8 cellular contexts compared by ENCODE assay signal in genomic region chr6:28142446-28142845, GRCh38. TPM values are rescaled to one million over a fixed set of nuclear protein-coding genes. Genes with fewer than 3 reads are reported as not detected.
DNase-seq lines count a peak whose midpoint lies in the region; ATAC-seq and TF ChIP-seq lines count a peak whose summit lies in the region.

No MANE protein-coding gene starts in this region.

- H3K9me3 ChIP-seq in SK-N-MC (ENCODE audit: low read depth, low read length) (no peaks in the 10 kb centered on the region), fibroblast of lung (ENCODE audit: control insufficient read depth, insufficient read depth, low read depth, low read length) (no peaks in the 10 kb centered on the region)

- no peak overlapping the region for H3K27ac ChIP-seq in SK-N-MC
- H3K27ac ChIP-seq in fibroblast of lung (ENCODE audit: insufficient read depth, low read length): peak overlapping the region; percentile 79
- no peak overlapping the region for H3K27ac ChIP-seq in rectal smooth muscle tissue (ENCODE audit: low read depth, low read length)

- peak overlapping the region; percentile 73 for H3K4me2 ChIP-seq in fibroblast of lung (ENCODE audit: extremely low read depth, insufficient read depth, low read length)

- no peak overlapping the region for H2AFZ ChIP-seq in fibroblast of lung (ENCODE audit: low read length)

- no peaks in the 10 kb centered on the region for H4K20me1 ChIP-seq in fibroblast of lung (ENCODE audit: control insufficient read depth, extremely low read depth, insufficient read depth, low read length)

- no peak for ATAC-seq in activated CD4-positive, CD25-positive, alpha-beta regulatory T cell treated with anti-CD3 and anti-CD28 coated beads, Interleukin-2, amount 50 U/mL, for 24 hours
- no peak for ATAC-seq in GM18517 (IDR thresholded peaks at IDR 0.05; ENCODE audit: unreplicated experiment)

- H3K4me3 ChIP-seq in GM12875 (ENCODE audit: low read depth, low read length): peak overlapping the region; percentile 70
- peak overlapping the region; percentile 85 for H3K4me3 ChIP-seq in SK-N-MC
- peak overlapping the region; percentile 66 to 95 (median 88) for H3K4me3 ChIP-seq in fibroblast of lung (replicated peaks in 1 of 4; ENCODE audit: control extremely low read depth in 1 of 4, insufficient read depth in 1 of 4, low read depth in 3 of 4, low read length in 4 of 4)
- H3K4me3 ChIP-seq in rectal smooth muscle tissue (ENCODE audit: low read length): peak overlapping the region; percentile 97

- DNase-seq in SK-N-MC (ENCODE audit: low read depth, low spot score) (no peak), fibroblast of lung (ENCODE audit: low read depth in 2 of 2) (peak; percentile 21 to 24), nucleus accumbens (lab: John Stamatoyannopoulos, UW) (no peak), SKM-1 treated with dmso at 0.1 percent for 144 hours (lab: John Stamatoyannopoulos, UW; ENCODE audit: unreplicated experiment) (no peak)

- peak overlapping the region; percentile 95 for H3K9ac ChIP-seq in SK-N-MC (ENCODE audit: insufficient read length)
- peak overlapping the region; percentile 87 for H3K9ac ChIP-seq in fibroblast of lung (ENCODE audit: insufficient read depth, low read length)
- peak overlapping the region; percentile 39 for H3K9ac ChIP-seq in rectal smooth muscle tissue (ENCODE audit: low read length)

- H3K27me3 ChIP-seq in fibroblast of lung (ENCODE audit: control insufficient read depth, insufficient read depth, low read length) (no peaks in the 10 kb centered on the region), rectal smooth muscle tissue (ENCODE audit: control insufficient read depth, insufficient read depth, low read length) (no peaks in the 10 kb centered on the region)

- H3K4me1 ChIP-seq in fibroblast of lung (ENCODE audit: control insufficient read depth, extremely low read depth, insufficient read depth, low read length) (peaks cover 4% of the 10 kb centered on the region), rectal smooth muscle tissue (ENCODE audit: control insufficient read depth, insufficient read depth, low read length) (peaks cover 16% of the 10 kb centered on the region)

- peaks cover 32% of the 10 kb centered on the region for H3K79me2 ChIP-seq in fibroblast of lung (ENCODE audit: control insufficient read depth, insufficient read depth, low read length)

- H3K36me3 ChIP-seq in SK-N-MC (ENCODE audit: insufficient read depth, low read length): peaks cover 31% of the 10 kb centered on the region
- H3K36me3 ChIP-seq in fibroblast of lung (ENCODE audit: control insufficient read depth, insufficient read depth, low read length): peaks cover 1% of the 10 kb centered on the region
- no peaks in the 10 kb centered on the region for H3K36me3 ChIP-seq in rectal smooth muscle tissue (ENCODE audit: control insufficient read depth, insufficient read depth, low read length)

- no peak for TF ChIP-seq CTCF in GM12875 (IDR thresholded peaks at IDR 0.05; ENCODE audit: borderline replicate concordance, insufficient read depth, low read depth, low read length)
- TF ChIP-seq CTCF in fibroblast of lung (conservative IDR thresholded peaks at IDR 0.05 in 1 of 2, IDR thresholded peaks at IDR 0.05 in 1 of 2; ENCODE audit: low read depth in 1 of 2, low read length in 2 of 2): no peak

RNA-seq across cellular contexts. Expression of gene ZKSCAN8, which starts 0.8 kb away (rescaled TPM):
- 16.2 and 21.6 TPM in 2 replicates for total RNA-seq in fibroblast of lung
- polyA plus RNA-seq in fibroblast of lung: 10.2 and 13.4 TPM in 2 replicates
- polyA plus RNA-seq in fibroblast of lung (2012): 4.3 and 8.6 TPM in 2 replicates
- 17.6 and 21.8 TPM in 2 replicates for polyA minus RNA-seq in fibroblast of lung (ENCODE audit: low replicate concordance)

RNA-seq across cellular contexts. Expression of gene ZSCAN16, which starts 18.0 kb away (rescaled TPM):
- 5.9 and 6.6 TPM in 2 replicates for total RNA-seq in fibroblast of lung
- polyA plus RNA-seq in fibroblast of lung: 2.0 and 2.7 TPM in 2 replicates
- polyA plus RNA-seq in fibroblast of lung (2012): 1.9 and 2.7 TPM in 2 replicates
- polyA minus RNA-seq in fibroblast of lung (ENCODE audit: low replicate concordance): 0.93 TPM in 1 of 2 replicates, not detected in the other

Comparison
In these comparisons a context has a peak if more than half of its experiments do, and no peak if none do; other contexts are left out.
1. DNase-seq: peak in fibroblast of lung (2 of 2); none in SK-N-MC (single experiment), nucleus accumbens (0 of 56) and SKM-1 treated with dmso at 0.1 percent for 144 hours (single experiment).
2. H3K9ac ChIP-seq: peak in every context shown above with its lines; median percentile 95 in SK-N-MC; 87 in fibroblast of lung; 39 in rectal smooth muscle tissue.
3. Peak in every context shown above with its lines, with median percentiles within 50 percentile points of each other: H3K4me3 ChIP-seq.